ENCODE assay signal across 9 cellular contexts in genomic region chr5:102296229-102296817, GRCh38. TPM values are rescaled to one million over a fixed set of nuclear protein-coding genes. Genes with fewer than 3 reads are reported as not detected.
DNase-seq lines count a peak whose midpoint lies in the region; ATAC-seq, FAIRE-seq and TF ChIP-seq lines count a peak whose summit lies in the region.
"Had no signal": no experiment of that assay in that cellular context is flagged by ENCODE, and none has a peak within 500 bp of the region (broad histone marks: within the 10 kb centered on the region; RNA-seq: fewer than 3 reads in every experiment).

Gene SLCO4C1 (minus strand): TSS chr5:102296284. CDS start chr5:102296262, 22 bp downstream.

- no peak; a peak in 1 of 3 replicates for TF ChIP-seq EP300 in H1 (IDR thresholded peaks at IDR 0.05; ENCODE audit: borderline replicate concordance in 1 of 2, low read depth in 2 of 2, low read length in 2 of 2)

- H3K23me2 ChIP-seq in H1 (ENCODE audit: low read depth, low read length): peaks cover 15% of the 10 kb centered on the region

- no peak within 1 kb of the TSS for H3K27ac ChIP-seq in H1 (ENCODE audit: low read depth, low read length)

- H3K18ac ChIP-seq in H1 (ENCODE audit: extremely low read depth, low read length): peak within 1 kb of the TSS; percentile 88

- no peak for FAIRE-seq in H1 (lab: Jason Lieb, UNC)

- POLR2A ChIA-PET in MCF 10A (lab: Yijun Ruan, JAX) (interaction anchor here (1.1 kb wide), 1 partner anchor 10 kb away, joined by 4 read pairs; no protein-coding TSS in a partner anchor), H1 (lab: Charles Lee; ENCODE audit: partially characterized antibody) (interaction anchor here (0.6 to 1.6 kb wide), 2 partner anchors 64 to 1584 kb away, joined by 3 read pairs; no protein-coding TSS in a partner anchor)

- no peak within 1 kb of the TSS for H3K23ac ChIP-seq in H1 (ENCODE audit: insufficient read length)

- H3K4me3 ChIP-seq in H1 (ENCODE audit: extremely low read depth in 1 of 4, insufficient read depth in 2 of 4, low read depth in 3 of 4, low read length in 4 of 4): peak within 1 kb of the TSS; percentile 41 to 77 (median 74)

- BruUV-seq in MCF 10A (replicated peaks; lab: Mats Ljungman, UMichigan): no TSS peak

- intact Hi-C loops in MCF 10A (cut with micrococcal nuclease): no loop called here

- H3K79me1 ChIP-seq in H1 (ENCODE audit: low read depth, low read length): no peaks in the 10 kb centered on the region

- peak within 1 kb of the TSS; percentile 81 for H2AFZ ChIP-seq in H1 (ENCODE audit: low read length)

- peak within 1 kb of the TSS; percentile 64 for H2BK120ac ChIP-seq in H1 (replicated peaks; ENCODE audit: low read depth, low read length)

- H3K56ac ChIP-seq in H1 (replicated peaks; ENCODE audit: insufficient read length, low read depth, low read length): peak within 1 kb of the TSS; percentile 17

- H2AK5ac ChIP-seq in H1 (ENCODE audit: low read depth, low read length): no peak within 1 kb of the TSS

- CTCF ChIA-PET in MCF 10A (lab: Yijun Ruan, JAX) (interaction anchor here (0.7 kb wide), 1 partner anchor 44 kb away, joined by 3 read pairs; no protein-coding TSS in a partner anchor), H1 (lab: Charles Lee; ENCODE audit: partially characterized antibody) (interaction anchor here (0.7 to 2.1 kb wide), 27 partner anchors 8 to 352 kb away, joined by 3 to 12 read pairs (median 4); no protein-coding TSS in a partner anchor)

- H3K14ac ChIP-seq in H1 (ENCODE audit: insufficient read length): no peak within 1 kb of the TSS

- H3K4me1 ChIP-seq in H1 (replicated peaks in 1 of 4; ENCODE audit: control insufficient read depth in 3 of 4, insufficient read depth in 4 of 4, low read length in 3 of 4): peaks cover 0 to 7% (median 2%) of the 10 kb centered on the region in 4 experiments; a peak in 2 of 7 replicates

- TF ChIP-seq POLR2A in H1 (IDR thresholded peaks at IDR 0.05; ENCODE audit: control extremely low read depth in 1 of 2, low read depth in 2 of 2, low read length in 2 of 2): peak in 1 of 2 experiments; percentile 70; a peak in 2 of 3 replicates

- peak; percentile 94 for ATAC-seq in HG03108 (IDR thresholded peaks at IDR 0.05; ENCODE audit: unreplicated experiment)

- peak within 1 kb of the TSS in 3 of 4 experiments; percentile 39 to 48 (median 48); a peak in 4 of 7 replicates for H3K9ac ChIP-seq in H1 (replicated peaks in 1 of 4; ENCODE audit: extremely low read depth in 1 of 4, low read depth in 3 of 4, low read length in 3 of 4)

- TF ChIP-seq CTCF in MCF 10A (IDR thresholded peaks at IDR 0.05; ENCODE audit: unreplicated experiment) (no peak), H1 (IDR thresholded peaks at IDR 0.05; ENCODE audit: control extremely low read depth in 1 of 3, insufficient read depth in 1 of 3, low read depth in 1 of 3, low read length in 3 of 3) (peak; percentile 80 to 89 (median 86)), mesothelial cell of epicardium (IDR thresholded peaks at IDR 0.05; ENCODE audit: unreplicated experiment) (peak; percentile 62)

- H3K79me2 ChIP-seq in H1 (ENCODE audit: control insufficient read depth in 1 of 2, insufficient read depth in 2 of 2, low read length in 2 of 2): no peaks in the 10 kb centered on the region

- peak within 1 kb of the TSS; percentile 92 for H4K91ac ChIP-seq in H1 (replicated peaks; ENCODE audit: insufficient read length, low read length)

- no peaks in the 10 kb centered on the region for H3K36me3 ChIP-seq in H1 (ENCODE audit: control insufficient read depth in 2 of 4, insufficient read depth in 4 of 4, low read length in 3 of 4)

- H4K8ac ChIP-seq in H1 (ENCODE audit: extremely low read depth, insufficient read depth, low read length): peak within 1 kb of the TSS; percentile 92

- peak; percentile 45 to 60; a peak in 3 of 4 replicates for TF ChIP-seq RAD21 in H1 (IDR thresholded peaks at IDR 0.05 in 1 of 2, conservative IDR thresholded peaks at IDR 0.05 in 1 of 2; ENCODE audit: low read depth in 2 of 2, low read length in 2 of 2)

- no peak within 1 kb of the TSS for H4K5ac ChIP-seq in H1 (ENCODE audit: insufficient read length, low read depth, low read length)

- H3K27ac Mint-ChIP-seq in MCF 10A (ENCODE audit: low read depth, unreplicated experiment): no peak within 1 kb of the TSS
- no peak within 1 kb of the TSS for H3K27ac Mint-ChIP-seq in mesothelial cell of epicardium

- peak within 1 kb of the TSS; percentile 91 for H2BK12ac ChIP-seq in H1 (ENCODE audit: low read depth, low read length)

- WGBS in H1 (ENCODE audit: extremely low coverage in 1 of 2, insufficient coverage in 1 of 2, insufficient read length in 1 of 2, insufficient replicate concordance in 2 of 2, low coverage in 1 of 2, low lambda C conversion rate in 2 of 2, missing lambda C conversion rate in 1 of 2), 2 experiments: 4% methylated on average over 38 of the region's 38 CpGs; no CpG with 5 or more reads in 1 of the 2 experiments

- H3K36me3 Mint-ChIP-seq in MCF 10A (ENCODE audit: insufficient read depth, unreplicated experiment) (no peaks in the 10 kb centered on the region), mesothelial cell of epicardium (no peaks in the 10 kb centered on the region)

- peak within 1 kb of the TSS; percentile 87; the same call in 1 of the 2 replicates for H2BK20ac ChIP-seq in H1 (ENCODE audit: low read length)

- H3K9me3 ChIP-seq in H1 (ENCODE audit: insufficient read depth in 2 of 2, low read depth in 1 of 2, low read length in 1 of 2): no peaks in the 10 kb centered on the region

- peak; percentile 37 to 62 for DNase-seq in T47D (ENCODE audit: low read depth in 1 of 2, low spot score in 1 of 2)
- DNase-seq in MCF 10A (ENCODE audit: unreplicated experiment): no peak
- peak; percentile 70 for DNase-seq in NCI-H345 treated with DMSO at 0.1 percent for 48 hours (lab: John Stamatoyannopoulos, UW; ENCODE audit: unreplicated experiment)
- DNase-seq in activated CD8-positive, alpha-beta memory T cell treated with anti-CD3 and anti-CD28 coated beads for 1 hour (ENCODE audit: extremely low read depth in 1 of 2, low read depth in 1 of 2): peak; percentile 32 to 44
- peak; percentile 87 to 95 for DNase-seq in H1 (ENCODE audit: low read depth in 1 of 2, low spot score in 2 of 2)
- peak; percentile 69 to 90 for DNase-seq in mesothelial cell of epicardium (ENCODE audit: low spot score in 2 of 2, unreplicated experiment in 2 of 2)
- peak; percentile 19 for DNase-seq in stimulated activated CD8-positive, alpha-beta memory T cell treated with anti-CD3 and anti-CD28 coated beads, Interleukin-12 subunit alpha, Interleukin-12 subunit beta, amount 100 ng/mL, for 24 hours (ENCODE audit: extremely low read depth)

- in situ Hi-C loops in T47D (cut with HindIII; ENCODE audit: low pct_unique_long_range_greater_than_20kb, low sequenced_read_pairs): no loop called here

- H3K9me3 Mint-ChIP-seq in MCF 10A (ENCODE audit: unreplicated experiment): no peaks in the 10 kb centered on the region
- peaks cover 3% of the 10 kb centered on the region for H3K9me3 Mint-ChIP-seq in mesothelial cell of epicardium

- H3K27me3 ChIP-seq in H1 (replicated peaks in 1 of 4; ENCODE audit: control insufficient read depth in 3 of 4, extremely low read depth in 1 of 4, insufficient read depth in 3 of 4, low read length in 3 of 4): peaks cover 0 to 10% (median 0%) of the 10 kb centered on the region in 4 experiments; a peak in 4 of 7 replicates

- H2BK15ac ChIP-seq in H1 (ENCODE audit: low read length): 0 out of 2 replicates have a peak within 1 kb of the TSS, but pooled peaks have one; percentile 61

- no peaks in the 10 kb centered on the region for H3K27me3 Mint-ChIP-seq in MCF 10A (ENCODE audit: insufficient read depth, unreplicated experiment)
- peaks cover 11% of the 10 kb centered on the region for H3K27me3 Mint-ChIP-seq in mesothelial cell of epicardium (ENCODE audit: low read depth)

- H3K4me2 ChIP-seq in H1 (ENCODE audit: insufficient read depth in 1 of 2, low read depth in 2 of 2, low read length in 2 of 2): peak within 1 kb of the TSS; percentile 84 to 90

- H3K4me3 Mint-ChIP-seq in MCF 10A (ENCODE audit: unreplicated experiment) (no peak within 1 kb of the TSS), mesothelial cell of epicardium (peak within 1 kb of the TSS; percentile 87)

- H2BK5ac ChIP-seq in H1 (ENCODE audit: low read depth, low read length): peak within 1 kb of the TSS; percentile 62; the same call in 1 of the 2 replicates

- peaks cover 6% of the 10 kb centered on the region for H3K4me1 Mint-ChIP-seq in MCF 10A (ENCODE audit: insufficient read depth, unreplicated experiment)
- peaks cover 14% of the 10 kb centered on the region for H3K4me1 Mint-ChIP-seq in mesothelial cell of epicardium

- H3K4ac ChIP-seq in H1 (replicated peaks; ENCODE audit: insufficient read length, low read depth, low read length): peak within 1 kb of the TSS; percentile 44

- no peaks in the 10 kb centered on the region for H4K20me1 ChIP-seq in H1 (replicated peaks in 1 of 2; ENCODE audit: control insufficient read depth in 1 of 2, insufficient read depth in 2 of 2, low read length in 2 of 2)

TF ChIP-seq in H1, 55 proteins besides CTCF, POLR2A, EP300 and RAD21 (continues in another document):
- 0 out of 2 replicates have a peak, but pooled peaks have one; percentile 44 for TF ChIP-seq GTF2F1 (IDR thresholded peaks at IDR 0.05; ENCODE audit: borderline replicate concordance, low read depth, low read length)
- TF ChIP-seq SIX5 (IDR thresholded peaks at IDR 0.05; ENCODE audit: low read depth, low read length): no peak
- TF ChIP-seq, protein P1, sequence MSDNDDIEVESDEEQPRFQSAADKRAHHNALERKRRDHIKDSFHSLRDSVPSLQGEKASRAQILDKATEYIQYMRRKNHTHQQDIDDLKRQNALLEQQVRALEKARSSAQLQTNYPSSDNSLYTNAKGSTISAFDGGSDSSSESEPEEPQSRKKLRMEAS (IDR thresholded peaks at IDR 0.05): peak; percentile 89
- no peak for TF ChIP-seq CBX8 (IDR thresholded peaks at IDR 0.05; ENCODE audit: borderline replicate concordance, low read depth, low read length)
- no peak for TF ChIP-seq TAF7 (optimal IDR thresholded peaks at IDR 0.05; ENCODE audit: borderline replicate concordance, low read depth, low read length)
- no peak for TF ChIP-seq ASH2L (IDR thresholded peaks at IDR 0.05; ENCODE audit: low read length)
- no peak for TF ChIP-seq SUZ12 (IDR thresholded peaks at IDR 0.05; ENCODE audit: low read length)
- TF ChIP-seq KDM4A (IDR thresholded peaks at IDR 0.05; ENCODE audit: low read depth, low read length, severe bottlenecking): peak; percentile 28
- no peak for TF ChIP-seq CBX5 (IDR thresholded peaks at IDR 0.05; ENCODE audit: low read depth, low read length)

RNA-seq across cellular contexts. Expression of gene SLCO4C1, which starts in this region (rescaled TPM):
- total RNA-seq in MCF 10A (2022): not detected in 2 replicates
- 4.5 and 4.9 TPM in 2 replicates for total RNA-seq in H1 (2021; fragmentation: NEBNext Ultra II Directional; extraction: Animal tissue kit (Norgen Biotek cat#: 25700))
- 0.80 and 1.3 TPM in 2 replicates for polyA plus RNA-seq in H1 (2011; rRNA removed)
- polyA plus RNA-seq in H1 (2011; cell fraction: cytosol; rRNA removed): 1.7 TPM
- 0.81 TPM for polyA plus RNA-seq in H1 (2011; cell fraction: nucleus; rRNA removed)
- polyA plus RNA-seq in H1 (2012, experiment 1 of 2): 1.3 to 2.5 TPM (median 2.0 TPM) in 4 replicates
- polyA plus RNA-seq in H1 (2012, experiment 2 of 2): 0.21 TPM
- 9.4 TPM for polyA plus RNA-seq in H1 (2013, experiment 1 of 2)
- 10.2 TPM for polyA plus RNA-seq in H1 (2013, experiment 2 of 2)
- polyA minus RNA-seq in H1 (2011; rRNA and poly(A)+ RNA removed): 2.5 and 2.8 TPM in 2 replicates
- polyA minus RNA-seq in H1 (2011; cell fraction: cytosol; rRNA and poly(A)+ RNA removed): 2.3 TPM
- 4.5 TPM for polyA minus RNA-seq in H1 (2011; cell fraction: nucleus; rRNA and poly(A)+ RNA removed)
- total RNA-seq in mesothelial cell of epicardium: 1.1 to 1.3 TPM (median 1.2 TPM) in 3 replicates
- polyA plus RNA-seq: AG04450 had no signal
